In the genomic region with DNA sequence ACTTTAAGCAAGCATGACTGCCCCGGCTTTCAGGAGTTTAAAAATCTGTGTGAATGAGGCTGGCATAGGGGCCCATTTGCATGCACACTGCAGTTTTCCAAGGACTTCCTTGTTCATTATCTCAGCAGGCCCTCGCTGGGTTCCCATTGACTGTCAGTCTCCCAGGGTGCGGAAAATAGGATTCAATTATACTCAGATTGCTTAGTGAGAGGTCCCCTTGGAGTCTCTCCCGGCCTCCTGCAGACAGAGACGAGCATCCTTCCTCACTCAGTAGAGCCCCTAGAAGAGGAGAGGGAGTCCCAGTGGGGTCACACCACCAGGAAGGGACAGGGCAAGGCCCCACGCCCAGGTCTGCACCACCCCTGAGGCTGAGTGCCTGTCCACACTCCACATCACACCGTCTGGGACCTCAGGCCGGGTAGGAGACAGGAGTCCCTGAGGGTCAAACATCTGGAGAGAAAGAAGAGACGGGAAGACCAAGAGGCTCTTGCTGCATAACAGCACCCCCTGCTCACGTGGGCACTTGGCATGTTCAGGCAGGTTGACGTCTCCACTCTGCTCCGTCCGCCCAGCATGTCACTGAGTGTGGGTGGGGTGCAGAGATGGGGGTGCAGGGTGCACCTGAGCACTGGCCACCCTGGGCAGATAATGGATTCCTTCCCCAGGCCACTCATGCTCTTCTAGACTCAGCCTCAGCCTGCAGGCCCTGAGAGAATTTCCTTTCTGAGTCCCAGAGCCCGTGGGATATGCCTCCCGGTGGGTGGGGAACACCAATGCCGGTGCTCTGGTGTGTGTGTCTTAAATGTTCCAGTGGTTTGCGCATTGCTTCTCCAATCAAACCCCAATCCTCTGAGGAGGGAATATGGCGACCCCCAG, we compare ENCODE assay signal across 19 cellular contexts. TPM values are rescaled to one million over a fixed set of nuclear protein-coding genes. Genes with fewer than 3 reads are reported as not detected.
DNase-seq lines count a peak whose midpoint lies in the region; ATAC-seq, FAIRE-seq and TF ChIP-seq lines count a peak whose summit lies in the region.
"Had no signal": no experiment of that assay in that cellular context is flagged by ENCODE, and none has a peak within 500 bp of the region (broad histone marks: within the 10 kb centered on the region; RNA-seq: fewer than 3 reads in every experiment).

No MANE protein-coding gene starts in this region.

- peaks cover 4% of the 10 kb centered on the region for H3K27me3 Mint-ChIP-seq in mesothelial cell of epicardium (ENCODE audit: low read depth)
- H3K27me3 Mint-ChIP-seq: stimulated activated naive CD8-positive, alpha-beta T cell treated with anti-CD3 and anti-CD28 coated beads, Interleukin-15, Interleukin-2, amounts not matched to agents 100 ng/mL and 50 ng/mL, for 24 hours had no signal

- TF ChIP-seq EP300 in K562 (IDR thresholded peaks at IDR 0.05; ENCODE audit: low read length): no peak

- no peak for TF ChIP-seq POLR2A in K562 (conservative IDR thresholded peaks at IDR 0.05)
- TF ChIP-seq POLR2A in esophagus squamous epithelium (IDR thresholded peaks at IDR 0.05): no peak

- no peak for TF ChIP-seq CTCF in K562 (IDR thresholded peaks at IDR 0.05 in 2 of 3, conservative IDR thresholded peaks at IDR 0.05 in 1 of 3; ENCODE audit: insufficient read depth in 2 of 3, low read depth in 1 of 3, low read length in 3 of 3)
- TF ChIP-seq CTCF in osteoblast (IDR thresholded peaks at IDR 0.05; ENCODE audit: extremely low read depth, low read depth, low read length): no peak
- TF ChIP-seq CTCF in mesothelial cell of epicardium (IDR thresholded peaks at IDR 0.05; ENCODE audit: unreplicated experiment): no peak
- TF ChIP-seq CTCF in esophagus squamous epithelium (IDR thresholded peaks at IDR 0.05): no peak

- peaks cover 4% of the 10 kb centered on the region for H3K9me3 Mint-ChIP-seq in mesothelial cell of epicardium

- CTCF ChIA-PET in K562 (lab: Yijun Ruan, JAX; ENCODE audit: low intra/inter-chr PET ratio): no interaction called here

- DNase-seq in NCI-H2227 (lab: John Stamatoyannopoulos, UW; ENCODE audit: unreplicated experiment) (peak; percentile 46), NCI-H2227 treated with DMSO at 0.1 percent for 48 hours (lab: John Stamatoyannopoulos, UW) (no peak), NCI-H2107 (lab: John Stamatoyannopoulos, UW) (peak; percentile 51), K562 (ENCODE audit: extremely low read depth in 1 of 4, low spot score in 3 of 4) (no peak), osteoblast (ENCODE audit: insufficient read length, low spot score, missing footprints) (peak; percentile 17), mesothelial cell of epicardium (ENCODE audit: low spot score in 2 of 2, unreplicated experiment in 2 of 2) (no peak), esophagus squamous epithelium (lab: John Stamatoyannopoulos, UW) (no peak), GM03348 (ENCODE audit: low spot score) (no peak)
- DNase-seq: activated effector memory CD4-positive, alpha-beta T cell treated with anti-CD3 and anti-CD28 coated beads, Interleukin-2, amount 50 U/mL, for 16 hours; left cardiac atrium; right lobe of liver; upper lobe of left lung had no signal

- H3K27me3 ChIP-seq in K562 (ENCODE audit: control insufficient read depth in 2 of 2, insufficient read depth in 2 of 2, low read length in 2 of 2) (peaks cover 0 to 10% of the 10 kb centered on the region in 2 experiments; a peak in 1 of 5 replicates), osteoblast (ENCODE audit: insufficient read depth, low read length) (peaks cover 8% of the 10 kb centered on the region), esophagus squamous epithelium (peaks cover 0 to 13% (median 0%) of the 10 kb centered on the region in 4 donors)
- H3K27me3 ChIP-seq: right lobe of liver, upper lobe of left lung had no signal

- H3K4me1 ChIP-seq in K562 (replicated peaks in 1 of 2; ENCODE audit: control insufficient read depth in 2 of 2, insufficient read depth in 2 of 2, low read length in 2 of 2) (no peaks in the 10 kb centered on the region; a peak in 1 of 5 replicates), osteoblast (ENCODE audit: insufficient read depth, low read length) (no peaks in the 10 kb centered on the region), esophagus squamous epithelium (peaks cover 0 to 11% (median 3%) of the 10 kb centered on the region in 3 donors)
- H3K4me1 ChIP-seq: A549, right lobe of liver, upper lobe of left lung had no signal

- 21% methylated on average over 13 of the region's 18 CpGs for WGBS in K562 (ENCODE audit: insufficient coverage, low coverage, missing lambda C conversion rate)
- WGBS in esophagus squamous epithelium, 2 donors: 62 to 69% methylated on average over 8 to 11 of the region's 18 CpGs

- H3K4me3 Mint-ChIP-seq in mesothelial cell of epicardium: no peak overlapping the region
- H3K4me3 Mint-ChIP-seq: stimulated activated naive CD8-positive, alpha-beta T cell treated with anti-CD3 and anti-CD28 coated beads, Interleukin-15, Interleukin-2, amounts not matched to agents 100 ng/mL and 50 ng/mL, for 24 hours had no signal

- H3K9me3 ChIP-seq in K562 (replicated peaks; ENCODE audit: control insufficient read depth, insufficient read depth, low read depth, low read length) (no peaks in the 10 kb centered on the region), osteoblast (ENCODE audit: low read depth, low read length) (no peaks in the 10 kb centered on the region), esophagus squamous epithelium (no peaks in the 10 kb centered on the region)
- H3K9me3 ChIP-seq: A549, right lobe of liver, upper lobe of left lung had no signal

- BruUV-seq in K562 (replicated peaks; lab: Mats Ljungman, UMichigan): no TSS peak

- no peaks in the 10 kb centered on the region for H3K36me3 Mint-ChIP-seq in mesothelial cell of epicardium

- H3K4me2 ChIP-seq in K562 (ENCODE audit: insufficient read depth, low read length) (no peak overlapping the region), osteoblast (ENCODE audit: insufficient read depth, low read length) (no peak overlapping the region)
- H3K4me2 ChIP-seq: A549 had no signal

- H3K79me2 ChIP-seq in K562 (ENCODE audit: control insufficient read depth, insufficient read depth, low read length): no peaks in the 10 kb centered on the region
- H3K79me2 ChIP-seq in osteoblast (ENCODE audit: insufficient read depth, low read length): no peaks in the 10 kb centered on the region

- H2AFZ ChIP-seq in K562 (ENCODE audit: low read depth, low read length) (no peak overlapping the region), osteoblast (ENCODE audit: low read length) (no peak overlapping the region)

- POLR2A ChIA-PET in K562 (lab: Yijun Ruan, JAX): no interaction called here

- H3K27ac ChIP-seq in K562 (ENCODE audit: extremely low read depth, low read depth, low read length): no peak overlapping the region
- no peak overlapping the region for H3K27ac ChIP-seq in osteoblast (ENCODE audit: low read depth, low read length)
- no peak overlapping the region for H3K27ac ChIP-seq in esophagus squamous epithelium
- H3K27ac ChIP-seq: A549, C4-2B, right lobe of liver, upper lobe of left lung had no signal

- H3K9me1 ChIP-seq in K562 (ENCODE audit: control insufficient read depth, insufficient read depth, low read length): no peaks in the 10 kb centered on the region

- ATAC-seq in K562: no peak
- ATAC-seq: activated CD4-positive, CD25-positive, alpha-beta regulatory T cell treated with anti-CD3 and anti-CD28 coated beads, Interleukin-2, amount 50 U/mL, for 24 hours; left cardiac atrium had no signal

- H3K36me3 ChIP-seq in K562 (ENCODE audit: control insufficient read depth, insufficient read depth, low read length): no peaks in the 10 kb centered on the region
- no peaks in the 10 kb centered on the region for H3K36me3 ChIP-seq in osteoblast (ENCODE audit: insufficient read depth, low read length)
- no peaks in the 10 kb centered on the region for H3K36me3 ChIP-seq in esophagus squamous epithelium
- H3K36me3 ChIP-seq: right lobe of liver, upper lobe of left lung had no signal

- peaks cover 17% of the 10 kb centered on the region for H3K4me1 Mint-ChIP-seq in mesothelial cell of epicardium

- no peak overlapping the region for H3K9ac ChIP-seq in K562 (ENCODE audit: insufficient read depth in 1 of 2, low read depth in 2 of 2, low read length in 2 of 2)

- no peaks in the 10 kb centered on the region for H4K20me1 ChIP-seq in K562 (replicated peaks; ENCODE audit: control insufficient read depth, insufficient read depth, low read length)
- H4K20me1 ChIP-seq in osteoblast (ENCODE audit: insufficient read depth, low read length): no peaks in the 10 kb centered on the region

- no peak for FAIRE-seq in K562 (lab: Jason Lieb, UNC)
- FAIRE-seq: A549, colon, endometrium, GM18507 had no signal

- H3K27ac Mint-ChIP-seq in mesothelial cell of epicardium: no peak overlapping the region
- H3K27ac Mint-ChIP-seq: stimulated activated naive CD8-positive, alpha-beta T cell treated with anti-CD3 and anti-CD28 coated beads, Interleukin-15, Interleukin-2, amounts not matched to agents 100 ng/mL and 50 ng/mL, for 24 hours had no signal

- H3K4me3 ChIP-seq in K562 (no peak overlapping the region), osteoblast (ENCODE audit: insufficient read depth, low read length) (no peak overlapping the region), esophagus squamous epithelium (no peak overlapping the region)
- H3K4me3 ChIP-seq: A549, right lobe of liver, upper lobe of left lung had no signal

- intact Hi-C loops in K562 (cut with micrococcal nuclease): no loop called here
- intact Hi-C loops in esophagus squamous epithelium (cut with DNase I): no loop called here

- in situ Hi-C loops in K562 (cut with MboI): no loop called here

- no peak for TF ChIP-seq RAD21 in K562 (CRISPR knock-in tag; conservative IDR thresholded peaks at IDR 0.05 in 1 of 2, IDR thresholded peaks at IDR 0.05 in 1 of 2)

RNA-seq across cellular contexts. Expression of gene MCM5, which starts 58.8 kb away (rescaled TPM):
- 102 and 198 TPM in 2 replicates for total RNA-seq in K562 (2011; cell fraction: chromatin; rRNA removed; ENCODE audit: low replicate concordance)
- 132 and 145 TPM in 2 replicates for total RNA-seq in K562 (2011; cell fraction: nucleolus; rRNA removed)
- 131 and 138 TPM in 2 replicates for total RNA-seq in K562 (2011; cell fraction: nucleoplasm; rRNA removed)
- 102 and 119 TPM in 2 replicates for total RNA-seq in K562 (2014; rRNA removed)
- total RNA-seq in K562 (2014; rRNA removed; fragmentation: Illumina TruSeq; extraction: Trizol): 35.3 and 53.6 TPM in 2 replicates
- 64.2 and 66.9 TPM in 2 replicates for total RNA-seq in K562 (2015; rRNA removed; fragmentation: Illumina TruSeq; extraction: Trizol)
- 173 and 180 TPM in 2 replicates for total RNA-seq in K562 (2021)
- 66.1 and 116 TPM in 2 replicates for polyA plus RNA-seq in K562 (2011; rRNA removed)
- 55.6 and 87.5 TPM in 2 replicates for polyA plus RNA-seq in K562 (2011; cell fraction: cytosol; rRNA removed)
- polyA plus RNA-seq in K562 (2011; cell fraction: nucleus; rRNA removed): 193 and 217 TPM in 2 replicates
- 118 and 169 TPM in 2 replicates for polyA plus RNA-seq in K562 (2012)
- 65.1 and 91.4 TPM in 2 replicates for polyA plus RNA-seq in K562 (2014; fragmentation: Illumina TruSeq; extraction: Trizol)
- 10 to 100 TPM in 1 of 2 experiments, 1 to 10 TPM in 1; 5.6 to 11.8 TPM for polyA plus RNA-seq in K562 (2014; fragmentation: Nextera tagmentation; extraction: Ambion mirVana)
- polyA plus RNA-seq in K562 (2014; rRNA removed): 72.4 and 73.5 TPM in 2 replicates
- polyA minus RNA-seq in K562 (2011; rRNA and poly(A)+ RNA removed): 76.7 and 97.6 TPM in 2 replicates
- polyA minus RNA-seq in K562 (2011; cell fraction: cytosol; rRNA and poly(A)+ RNA removed): 111 and 112 TPM in 2 replicates
- polyA minus RNA-seq in K562 (2011; cell fraction: nucleus; rRNA and poly(A)+ RNA removed): 71.9 and 112 TPM in 2 replicates
- total RNA-seq in osteoblast: 12.7 and 13.6 TPM in 2 replicates
- 50.5 to 59.7 TPM (median 52.1 TPM) in 3 replicates for total RNA-seq in mesothelial cell of epicardium
- total RNA-seq in esophagus squamous epithelium: 10 to 100 TPM; 23.1 to 48.1 (median 34.6) TPM

Comparison
In these comparisons a context has a peak if more than half of its experiments do, and no peak if none do; other contexts are left out.
1. DNase-seq: peak in NCI-H2227 (single experiment), NCI-H2107 (single experiment) and osteoblast (single experiment); none in NCI-H2227 treated with DMSO at 0.1 percent for 48 hours (single experiment), K562 (0 of 4), mesothelial cell of epicardium (0 of 2), esophagus squamous epithelium (single experiment) and GM03348 (single experiment).